1 cellular context compared by ENCODE assay signal in the genomic region with DNA sequence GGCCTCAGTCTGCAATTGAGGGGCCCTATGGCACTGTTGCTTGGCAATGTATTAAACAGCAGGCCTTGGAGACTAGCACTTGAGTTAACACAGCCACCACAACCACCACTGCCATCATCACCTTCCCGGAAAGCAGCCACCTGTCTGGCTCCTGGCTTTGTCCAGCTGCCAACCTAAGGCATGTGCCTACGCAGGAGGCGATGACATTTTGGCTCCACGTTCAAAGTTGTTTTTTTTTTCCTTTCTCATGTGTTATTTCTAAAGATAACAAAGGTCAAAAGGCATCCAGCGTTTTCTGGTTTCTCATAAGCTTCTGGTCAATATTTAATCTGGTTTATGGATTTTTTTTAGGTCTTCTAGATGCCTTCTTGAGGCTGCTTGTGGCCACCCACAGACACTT.
TF ChIP-seq lines count a peak whose summit lies in the region.

No MANE protein-coding gene starts in this region.

TF ChIP-seq in liver, 16 proteins besides CTCF, POLR2A, EP300 and RAD21 (continued from another document):
- TF ChIP-seq, protein P1, sequence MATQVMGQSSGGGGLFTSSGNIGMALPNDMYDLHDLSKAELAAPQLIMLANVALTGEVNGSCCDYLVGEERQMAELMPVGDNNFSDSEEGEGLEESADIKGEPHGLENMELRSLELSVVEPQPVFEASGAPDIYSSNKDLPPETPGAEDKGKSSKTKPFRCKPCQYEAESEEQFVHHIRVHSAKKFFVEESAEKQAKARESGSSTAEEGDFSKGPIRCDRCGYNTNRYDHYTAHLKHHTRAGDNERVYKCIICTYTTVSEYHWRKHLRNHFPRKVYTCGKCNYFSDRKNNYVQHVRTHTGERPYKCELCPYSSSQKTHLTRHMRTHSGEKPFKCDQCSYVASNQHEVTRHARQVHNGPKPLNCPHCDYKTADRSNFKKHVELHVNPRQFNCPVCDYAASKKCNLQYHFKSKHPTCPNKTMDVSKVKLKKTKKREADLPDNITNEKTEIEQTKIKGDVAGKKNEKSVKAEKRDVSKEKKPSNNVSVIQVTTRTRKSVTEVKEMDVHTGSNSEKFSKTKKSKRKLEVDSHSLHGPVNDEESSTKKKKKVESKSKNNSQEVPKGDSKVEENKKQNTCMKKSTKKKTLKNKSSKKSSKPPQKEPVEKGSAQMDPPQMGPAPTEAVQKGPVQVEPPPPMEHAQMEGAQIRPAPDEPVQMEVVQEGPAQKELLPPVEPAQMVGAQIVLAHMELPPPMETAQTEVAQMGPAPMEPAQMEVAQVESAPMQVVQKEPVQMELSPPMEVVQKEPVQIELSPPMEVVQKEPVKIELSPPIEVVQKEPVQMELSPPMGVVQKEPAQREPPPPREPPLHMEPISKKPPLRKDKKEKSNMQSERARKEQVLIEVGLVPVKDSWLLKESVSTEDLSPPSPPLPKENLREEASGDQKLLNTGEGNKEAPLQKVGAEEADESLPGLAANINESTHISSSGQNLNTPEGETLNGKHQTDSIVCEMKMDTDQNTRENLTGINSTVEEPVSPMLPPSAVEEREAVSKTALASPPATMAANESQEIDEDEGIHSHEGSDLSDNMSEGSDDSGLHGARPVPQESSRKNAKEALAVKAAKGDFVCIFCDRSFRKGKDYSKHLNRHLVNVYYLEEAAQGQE (IDR thresholded peaks at IDR 0.05): no peak
- TF ChIP-seq, protein P2, sequence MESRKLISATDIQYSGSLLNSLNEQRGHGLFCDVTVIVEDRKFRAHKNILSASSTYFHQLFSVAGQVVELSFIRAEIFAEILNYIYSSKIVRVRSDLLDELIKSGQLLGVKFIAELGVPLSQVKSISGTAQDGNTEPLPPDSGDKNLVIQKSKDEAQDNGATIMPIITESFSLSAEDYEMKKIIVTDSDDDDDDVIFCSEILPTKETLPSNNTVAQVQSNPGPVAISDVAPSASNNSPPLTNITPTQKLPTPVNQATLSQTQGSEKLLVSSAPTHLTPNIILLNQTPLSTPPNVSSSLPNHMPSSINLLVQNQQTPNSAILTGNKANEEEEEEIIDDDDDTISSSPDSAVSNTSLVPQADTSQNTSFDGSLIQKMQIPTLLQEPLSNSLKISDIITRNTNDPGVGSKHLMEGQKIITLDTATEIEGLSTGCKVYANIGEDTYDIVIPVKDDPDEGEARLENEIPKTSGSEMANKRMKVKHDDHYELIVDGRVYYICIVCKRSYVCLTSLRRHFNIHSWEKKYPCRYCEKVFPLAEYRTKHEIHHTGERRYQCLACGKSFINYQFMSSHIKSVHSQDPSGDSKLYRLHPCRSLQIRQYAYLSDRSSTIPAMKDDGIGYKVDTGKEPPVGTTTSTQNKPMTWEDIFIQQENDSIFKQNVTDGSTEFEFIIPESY (IDR thresholded peaks at IDR 0.05): peak; percentile 62
- peak; percentile 66 for TF ChIP-seq SP1 (IDR thresholded peaks at IDR 0.05)
- TF ChIP-seq, protein P3, sequence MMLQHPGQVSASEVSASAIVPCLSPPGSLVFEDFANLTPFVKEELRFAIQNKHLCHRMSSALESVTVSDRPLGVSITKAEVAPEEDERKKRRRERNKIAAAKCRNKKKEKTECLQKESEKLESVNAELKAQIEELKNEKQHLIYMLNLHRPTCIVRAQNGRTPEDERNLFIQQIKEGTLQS (IDR thresholded peaks at IDR 0.05): peak; percentile 32
